Comparison of ENCODE assay signal across 8 cellular contexts in genomic region chr9:127976943-127977871, GRCh38. TPM values are rescaled to one million over a fixed set of nuclear protein-coding genes. Genes with fewer than 3 reads are reported as not detected.
A peak's percentile ranks its signal among the peaks of the same experiment; 100 is the strongest.
DNase-seq lines count a peak whose midpoint lies in the region; ATAC-seq, FAIRE-seq and TF ChIP-seq lines count a peak whose summit lies in the region.

No MANE protein-coding gene starts in this region.

- no peak for TF ChIP-seq POLR2A in HCT116 (IDR thresholded peaks at IDR 0.05; ENCODE audit: borderline replicate concordance, extremely low read depth, insufficient read depth, insufficient read length)

- H3K9me3 ChIP-seq in A673 (ENCODE audit: low read depth, low read length, poor library complexity, severe bottlenecking) (no peaks in the 10 kb centered on the region), HCT116 (ENCODE audit: control insufficient read depth in 1 of 2, insufficient read depth in 1 of 2, low read depth in 1 of 2, low read length in 2 of 2) (no peaks in the 10 kb centered on the region), astrocyte (ENCODE audit: insufficient read depth, low read depth, low read length) (no peaks in the 10 kb centered on the region), mononuclear cell (ENCODE audit: low read depth, low read length) (no peaks in the 10 kb centered on the region)

- H3K4me1 ChIP-seq in A673 (ENCODE audit: insufficient read depth, low read length, poor library complexity, severe bottlenecking): peaks cover 43% of the 10 kb centered on the region
- peaks cover 32 to 48% of the 10 kb centered on the region in 2 experiments for H3K4me1 ChIP-seq in HCT116 (ENCODE audit: control insufficient read depth in 1 of 2, insufficient read depth in 2 of 2, low read length in 2 of 2)
- H3K4me1 ChIP-seq in astrocyte (ENCODE audit: insufficient read depth, low read length): peaks cover 45% of the 10 kb centered on the region
- peaks cover 89% of the 10 kb centered on the region for H3K4me1 ChIP-seq in mononuclear cell (ENCODE audit: insufficient read depth, low read length)

- RAD21 ChIA-PET in HCT116 (lab: Charles Lee; ENCODE audit: low non-redundant PET in 1 of 2, low total read pairs in 2 of 2, uncharacterized antibody in 2 of 2, unreplicated experiment in 2 of 2): no interaction called here

- H3K9me3 Mint-ChIP-seq in astrocyte (ENCODE audit: unreplicated experiment): no peaks in the 10 kb centered on the region

- no peaks in the 10 kb centered on the region for H4K20me1 ChIP-seq in HCT116 (ENCODE audit: insufficient read depth)
- peaks cover 78% of the 10 kb centered on the region for H4K20me1 ChIP-seq in astrocyte (ENCODE audit: insufficient read depth, low read length)

- no peak for FAIRE-seq in astrocyte (lab: Jason Lieb, UNC)

- H3K4me3 ChIP-seq in A673 (ENCODE audit: low read depth, low read length, poor library complexity, severe bottlenecking) (peak overlapping the region; percentile 96), HCT116 (replicated peaks in 1 of 2; ENCODE audit: low read depth in 1 of 2, low read length in 2 of 2) (no peak overlapping the region; a peak in 1 of 4 replicates), astrocyte (ENCODE audit: insufficient read depth, low read depth, low read length) (no peak overlapping the region), mononuclear cell (ENCODE audit: low read length) (peak overlapping the region; percentile 62)

- no peak for TF ChIP-seq CTCF in A673 (conservative IDR thresholded peaks at IDR 0.05; ENCODE audit: low read depth, low read length)
- no peak for TF ChIP-seq CTCF in HCT116 (IDR thresholded peaks at IDR 0.05 in 2 of 3, conservative IDR thresholded peaks at IDR 0.05 in 1 of 3; ENCODE audit: borderline replicate concordance in 1 of 3, insufficient read depth in 1 of 3, low read depth in 2 of 3, low read length in 2 of 3)
- TF ChIP-seq CTCF in astrocyte (IDR thresholded peaks at IDR 0.05; ENCODE audit: insufficient read depth, low read depth, low read length): no peak

- H2AFZ ChIP-seq in HCT116 (ENCODE audit: low read depth, low read length, poor library complexity, severe bottlenecking): no peak overlapping the region
- H2AFZ ChIP-seq in astrocyte (ENCODE audit: low read depth, low read length): no peak overlapping the region

- BruUV-seq in A673 (replicated peaks; lab: Mats Ljungman, UMichigan) (no TSS peak), HCT116 (replicated peaks; lab: Mats Ljungman, UMichigan) (no TSS peak)

- peak overlapping the region; percentile 83 for H3K27ac Mint-ChIP-seq in astrocyte (ENCODE audit: unreplicated experiment)

- POLR2A ChIA-PET in A673 (lab: Charles Lee; ENCODE audit: low non-redundant PET) (no interaction called here), HCT116 (lab: Charles Lee) (interaction anchor here (0.6 to 1.9 kb wide), 3 partner anchors 9 to 74 kb away, joined by 3 to 4 read pairs (median 3); no protein-coding TSS in a partner anchor)

- no peaks in the 10 kb centered on the region for H3K27me3 Mint-ChIP-seq in astrocyte (ENCODE audit: low read depth, unreplicated experiment)

- H3K27me3 ChIP-seq in A673 (replicated peaks; ENCODE audit: insufficient read depth, low read depth, low read length, poor library complexity) (no peaks in the 10 kb centered on the region), HCT116 (ENCODE audit: insufficient read depth, low read length) (no peaks in the 10 kb centered on the region), astrocyte (ENCODE audit: insufficient read depth, low read length) (no peaks in the 10 kb centered on the region), mononuclear cell (ENCODE audit: insufficient read depth, low read length) (no peaks in the 10 kb centered on the region)

- ATAC-seq in HCT116: no peak

- H3K36me3 ChIP-seq in A673 (ENCODE audit: insufficient read depth, low read length, poor library complexity, severe bottlenecking) (no peaks in the 10 kb centered on the region), HCT116 (ENCODE audit: control insufficient read depth in 1 of 2, insufficient read depth in 2 of 2, low read length in 2 of 2) (no peaks in the 10 kb centered on the region), astrocyte (ENCODE audit: insufficient read depth, low read length) (no peaks in the 10 kb centered on the region)

- no peak overlapping the region for H3K27ac ChIP-seq in A673 (ENCODE audit: low read depth, low read length, poor library complexity, severe bottlenecking)
- peak overlapping the region; percentile 95 for H3K27ac ChIP-seq in HCT116 (ENCODE audit: low read depth, low read length)
- H3K27ac ChIP-seq in astrocyte (ENCODE audit: low read depth, low read length): no peak overlapping the region

- no peak for TF ChIP-seq RAD21 in HCT116 (IDR thresholded peaks at IDR 0.05; ENCODE audit: low read depth)

- DNase-seq in A673 (ENCODE audit: low spot score) (no peak), HCT116 (ENCODE audit: low read depth, low spot score) (no peak), astrocyte (ENCODE audit: low read depth) (no peak), inferior parietal cortex (ENCODE audit: extremely low spot score) (no peak), SKM-1 (lab: John Stamatoyannopoulos, UW; ENCODE audit: unreplicated experiment) (no peak), NCI-H1092 treated with DMSO at 0.1 percent for 48 hours (lab: John Stamatoyannopoulos, UW) (no peak), A172 (ENCODE audit: low spot score) (no peak)

- peak overlapping the region; percentile 91 for H3K4me2 ChIP-seq in HCT116 (ENCODE audit: low read length)
- H3K4me2 ChIP-seq in astrocyte (ENCODE audit: low read length): peak overlapping the region; percentile 97

- H3K4me1 Mint-ChIP-seq in astrocyte (ENCODE audit: low read depth, unreplicated experiment): peaks cover 25% of the 10 kb centered on the region

- peak overlapping the region; percentile 73 for H3K4me3 Mint-ChIP-seq in astrocyte (ENCODE audit: unreplicated experiment)

- H3K9me2 ChIP-seq in HCT116 (ENCODE audit: insufficient read depth): no peaks in the 10 kb centered on the region

- intact Hi-C loops in A673 (cut with micrococcal nuclease; ENCODE audit: unreplicated experiment) (no loop called here), HCT116 (cut with micrococcal nuclease) (no loop called here)

- CTCF ChIA-PET in A673 (lab: Charles Lee): no interaction called here
- CTCF ChIA-PET in HCT116 (lab: Charles Lee): interaction anchor here (1.3 kb wide), 1 partner anchor 34 kb away, joined by 4 read pairs; no protein-coding TSS in a partner anchor

- H3K79me2 ChIP-seq in HCT116 (ENCODE audit: insufficient read depth, low read length) (peaks cover 81% of the 10 kb centered on the region), astrocyte (ENCODE audit: insufficient read depth, low read length) (peaks cover 77% of the 10 kb centered on the region)

- H3K9ac ChIP-seq in HCT116 (ENCODE audit: low read length) (peak overlapping the region; percentile 55; the same call in 1 of the 2 replicates), astrocyte (ENCODE audit: low read length) (no peak overlapping the region)

- peaks cover 1% of the 10 kb centered on the region for H3K36me3 Mint-ChIP-seq in astrocyte (ENCODE audit: low read depth, unreplicated experiment)

TF ChIP-seq in HCT116, 20 proteins besides CTCF, POLR2A, EP300 and RAD21:
- TF ChIP-seq ZNF274 (IDR thresholded peaks at IDR 0.05; ENCODE audit: low read depth, low read length) (no peak), CEBPB (IDR thresholded peaks at IDR 0.05; ENCODE audit: low read depth) (no peak), SRF (IDR thresholded peaks at IDR 0.05; ENCODE audit: low read depth) (no peak), CBX3 (IDR thresholded peaks at IDR 0.05; ENCODE audit: low read depth) (no peak), ELF1 (IDR thresholded peaks at IDR 0.05; ENCODE audit: borderline replicate concordance, low read depth) (no peak)

RNA-seq across cellular contexts. Expression of gene EEIG1, which starts 3.6 kb away (rescaled TPM):
- total RNA-seq in A673 (2021) (30.0 and 34.1 TPM in 2 replicates), HCT116 (2021; ENCODE audit: unreplicated experiment) (44.2 TPM), astrocyte (26.0 and 26.4 TPM in 2 replicates), mononuclear cell (49.1 TPM)
- 28.1 and 33.1 TPM in 2 replicates for polyA plus RNA-seq in HCT116 (2012)
- total RNA-seq in A172 (2014; rRNA removed; shearing (Covaris generic)): 21.4 and 23.6 TPM in 2 replicates

RNA-seq across cellular contexts. Expression of gene DPM2, which starts 39.6 kb away (rescaled TPM):
- total RNA-seq in A673 (2021) (51.5 and 52.9 TPM in 2 replicates), HCT116 (2021; ENCODE audit: unreplicated experiment) (54.6 TPM), astrocyte (32.7 and 34.3 TPM in 2 replicates), mononuclear cell (12.7 TPM)
- 58.0 and 62.6 TPM in 2 replicates for polyA plus RNA-seq in HCT116 (2012)
- total RNA-seq in A172 (2014; rRNA removed; shearing (Covaris generic)): 49.7 and 50.5 TPM in 2 replicates

RNA-seq across cellular contexts. Expression of gene PIP5KL1, which starts 46.6 kb away (rescaled TPM):
- 2.6 and 3.9 TPM in 2 replicates for total RNA-seq in A673 (2021)
- 37.6 TPM for total RNA-seq in HCT116 (2021; ENCODE audit: unreplicated experiment)
- polyA plus RNA-seq in HCT116 (2012): 35.7 and 36.0 TPM in 2 replicates
- total RNA-seq in astrocyte: 4.6 and 4.9 TPM in 2 replicates
- total RNA-seq in mononuclear cell: 0.42 TPM
- 1.6 and 3.4 TPM in 2 replicates for total RNA-seq in A172 (2014; rRNA removed; shearing (Covaris generic))

Comparison
In these comparisons a context has a peak if more than half of its experiments do, and no peak if none do; other contexts are left out.
1. H3K4me3 ChIP-seq: peak in A673 (single experiment) and mononuclear cell (single experiment); none in HCT116 (0 of 2) and astrocyte (single experiment).